ENCODE assay signal across 17 cellular contexts in the genomic region with DNA sequence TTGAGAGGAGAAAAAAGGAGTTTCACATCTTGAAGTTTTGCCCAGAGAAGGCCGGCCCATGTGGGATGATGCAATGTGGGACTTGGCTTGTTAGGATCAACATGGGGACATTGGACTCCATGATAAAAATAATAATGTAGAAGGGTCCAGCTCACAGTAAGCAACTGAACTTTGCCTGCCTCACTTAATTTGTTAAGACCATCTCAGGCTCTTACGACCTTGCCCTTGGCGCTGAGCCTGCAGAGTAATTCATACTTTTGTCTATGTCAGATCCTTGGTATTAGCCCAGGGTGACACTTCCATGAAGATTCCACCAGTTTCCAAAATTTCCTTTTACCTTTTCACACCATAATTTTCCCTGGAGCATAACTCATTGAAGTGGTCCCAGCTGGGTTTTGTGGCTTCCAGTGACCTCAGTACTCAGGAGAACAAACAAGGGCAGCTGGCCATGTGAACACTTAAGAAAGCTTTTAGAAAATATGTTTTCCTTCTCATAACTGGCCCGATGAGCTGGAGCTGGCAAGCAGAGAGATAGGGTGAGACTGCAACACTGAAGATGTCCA.
DNase-seq lines count a peak whose midpoint lies in the region; ATAC-seq, FAIRE-seq and TF ChIP-seq lines count a peak whose summit lies in the region.
"Had no signal": no experiment of that assay in that cellular context is flagged by ENCODE, and none has a peak within 500 bp of the region (broad histone marks: within the 10 kb centered on the region; RNA-seq: fewer than 3 reads in every experiment).

No MANE protein-coding gene starts in this region.

- H3K18ac ChIP-seq in IMR-90 (ENCODE audit: low read depth, low read length) = peak overlapping the region; percentile 88

- H3K4me1 ChIP-seq in A549 (peaks cover 51% of the 10 kb centered on the region), IMR-90 (ENCODE audit: control insufficient read depth, insufficient read depth, low read length) (peaks cover 27% of the 10 kb centered on the region), mucosa of descending colon (ENCODE audit: low read depth) (no peaks in the 10 kb centered on the region)

- POLR2A ChIA-PET in A549 (lab: Yijun Ruan, JAX) (no interaction called here), IMR-90 (lab: Charles Lee; ENCODE audit: unreplicated experiment) (no interaction called here)
- POLR2A ChIA-PET in activated CD4-positive, alpha-beta T cell treated with anti-CD3 and anti-CD28 coated beads, Interleukin-2, amount 10 ng/mL, durations not matched to agents 7 days and 5 days (lab: Charles Lee) = no interaction called here

- no peak for TF ChIP-seq EP300 in A549 (IDR thresholded peaks at IDR 0.05)

- H4K91ac ChIP-seq in IMR-90 (ENCODE audit: insufficient read depth, low read depth, low read length) = peak overlapping the region; percentile 93

- no peak for TF ChIP-seq POLR2A in A549 (IDR thresholded peaks at IDR 0.05; ENCODE audit: low read length)
- TF ChIP-seq POLR2A in IMR-90 (IDR thresholded peaks at IDR 0.05; ENCODE audit: low read depth, low read length) = no peak

- peaks cover 0 to 9% of the 10 kb centered on the region in 2 experiments; a peak in 2 of 4 replicates for H3K79me1 ChIP-seq in IMR-90 (ENCODE audit: low read depth in 1 of 2, low read length in 2 of 2)

- H3K4me3 Mint-ChIP-seq in T-helper 17 cell = no peak overlapping the region
- no peak overlapping the region for H3K4me3 Mint-ChIP-seq in activated CD4-positive, alpha-beta T cell treated with anti-CD3 and anti-CD28 coated beads, Interleukin-2, amount 10 ng/mL, durations not matched to agents 7 days and 5 days

- dilution Hi-C loops in IMR-90 (cut with HindIII; ENCODE audit: low sequenced_read_pairs, unreplicated experiment) = no loop called here

- no peaks in the 10 kb centered on the region for H3K9me3 Mint-ChIP-seq in activated CD4-positive, alpha-beta T cell treated with anti-CD3 and anti-CD28 coated beads, Interleukin-2, amount 10 ng/mL, durations not matched to agents 7 days and 5 days

- H3K4me2 ChIP-seq in A549 (no peak overlapping the region), IMR-90 (ENCODE audit: low read depth, low read length) (no peak overlapping the region)

- BruUV-seq in IMR-90 (replicated peaks; lab: Mats Ljungman, UMichigan) = no TSS peak

- 73% methylated on average over 4 of the region's 4 CpGs for WGBS in A549 (ENCODE audit: missing lambda C conversion rate)
- WGBS in IMR-90 (ENCODE audit: extremely low coverage in 2 of 2, insufficient read length in 1 of 2), 2 experiments = 17% methylated on average over 2 of the region's 4 CpGs; no CpG with 5 or more reads in 1 of the 2 experiments

- peaks cover 4% of the 10 kb centered on the region for H3K4me1 Mint-ChIP-seq in T-helper 17 cell
- peaks cover 4% of the 10 kb centered on the region for H3K4me1 Mint-ChIP-seq in activated CD4-positive, alpha-beta T cell treated with anti-CD3 and anti-CD28 coated beads, Interleukin-2, amount 10 ng/mL, durations not matched to agents 7 days and 5 days

- TF ChIP-seq CTCF in A549 (IDR thresholded peaks at IDR 0.05) (no peak), IMR-90 (conservative IDR thresholded peaks at IDR 0.05; ENCODE audit: low read depth, low read length) (no peak), mucosa of descending colon (IDR thresholded peaks at IDR 0.05) (no peak)

- ATAC-seq in A549 (no peak), IMR-90 (ENCODE audit: low read depth) (peak; percentile 18), mucosa of descending colon (peak; percentile 39), T-helper 17 cell (no peak), HG02623 (IDR thresholded peaks at IDR 0.05; ENCODE audit: unreplicated experiment) (no peak)

- peak overlapping the region; percentile 86 for H4K5ac ChIP-seq in IMR-90 (ENCODE audit: low read depth, low read length)

- FAIRE-seq in A549 (lab: Jason Lieb, UNC) = no peak
- FAIRE-seq: D721Med, HTR-8/SVneo, small intestine had no signal

- no peak overlapping the region for H3K27ac Mint-ChIP-seq in T-helper 17 cell
- no peak overlapping the region for H3K27ac Mint-ChIP-seq in activated CD4-positive, alpha-beta T cell treated with anti-CD3 and anti-CD28 coated beads, Interleukin-2, amount 10 ng/mL, durations not matched to agents 7 days and 5 days

- H3K27ac ChIP-seq in A549 (peak overlapping the region; percentile 25 to 69; a peak in 4 of 6 replicates), IMR-90 (ENCODE audit: insufficient read depth, low read length) (peak overlapping the region; percentile 71; the same call in 1 of the 2 replicates)
- H3K27ac ChIP-seq: adrenal gland had no signal

- peak overlapping the region; percentile 67 for H2BK5ac ChIP-seq in IMR-90 (ENCODE audit: low read depth, low read length, poor library complexity, severe bottlenecking)

- H2BK20ac ChIP-seq in IMR-90 (ENCODE audit: low read depth, low read length) = peak overlapping the region; percentile 86

- H3K9me3 ChIP-seq in A549 = no peaks in the 10 kb centered on the region
- H3K9me3 ChIP-seq in IMR-90 (ENCODE audit: control insufficient read depth, insufficient read depth, low read length) = no peaks in the 10 kb centered on the region
- no peaks in the 10 kb centered on the region for H3K9me3 ChIP-seq in mucosa of descending colon
- no peaks in the 10 kb centered on the region for H3K9me3 ChIP-seq in T-helper 17 cell (ENCODE audit: control insufficient read depth, low read length, poor library complexity, severe bottlenecking)
- H3K9me3 ChIP-seq: adrenal gland had no signal

- H2BK15ac ChIP-seq in IMR-90 (ENCODE audit: low read depth, low read length) = peak overlapping the region; percentile 93

- peak overlapping the region; percentile 58 to 84; a peak in 3 of 4 replicates for H4K8ac ChIP-seq in IMR-90 (ENCODE audit: low read depth in 2 of 2, low read length in 2 of 2)

- H3K4ac ChIP-seq in IMR-90 (ENCODE audit: low read depth, low read length) = peak overlapping the region; percentile 62

- H3K27me3 Mint-ChIP-seq in T-helper 17 cell = peaks cover 4% of the 10 kb centered on the region
- peaks cover 7% of the 10 kb centered on the region for H3K27me3 Mint-ChIP-seq in activated CD4-positive, alpha-beta T cell treated with anti-CD3 and anti-CD28 coated beads, Interleukin-2, amount 10 ng/mL, durations not matched to agents 7 days and 5 days

- no peaks in the 10 kb centered on the region for H4K20me1 ChIP-seq in IMR-90 (ENCODE audit: insufficient read depth, low read length)

- H3K36me3 Mint-ChIP-seq in T-helper 17 cell (ENCODE audit: low read depth) = no peaks in the 10 kb centered on the region
- no peaks in the 10 kb centered on the region for H3K36me3 Mint-ChIP-seq in activated CD4-positive, alpha-beta T cell treated with anti-CD3 and anti-CD28 coated beads, Interleukin-2, amount 10 ng/mL, durations not matched to agents 7 days and 5 days (ENCODE audit: low read depth)

- in situ Hi-C loops in IMR-90 (cut with MboI; ENCODE audit: low sequenced_read_pairs) = no loop called here

- peak overlapping the region; percentile 41; the same call in 1 of the 2 replicates for H3K23ac ChIP-seq in IMR-90 (ENCODE audit: low read depth, low read length)

- TF ChIP-seq RAD21 in A549 (conservative IDR thresholded peaks at IDR 0.05 in 1 of 2, IDR thresholded peaks at IDR 0.05 in 1 of 2) (no peak), IMR-90 (IDR thresholded peaks at IDR 0.05; ENCODE audit: low read length) (no peak)

- peak overlapping the region; percentile 61 for H3K14ac ChIP-seq in IMR-90 (replicated peaks; ENCODE audit: low read depth, low read length)

- DNase-seq in A549 (ENCODE audit: low read depth in 1 of 2, low spot score in 1 of 2) = no peak
- DNase-seq in IMR-90 = peak; percentile 55
- peak; percentile 82 for DNase-seq in fibroblast of gingiva (ENCODE audit: low read depth)
- peak in 1 of 3 donors; percentile 27 for DNase-seq in mucosa of descending colon
- DNase-seq in NCI-H524 treated with DMSO at 0.1 percent for 48 hours (lab: John Stamatoyannopoulos, UW) = no peak
- DNase-seq in T-helper 17 cell = no peak
- no peak for DNase-seq in activated CD4-positive, alpha-beta T cell treated with anti-CD3 and anti-CD28 coated beads, Interleukin-2, amount 10 ng/mL, durations not matched to agents 7 days and 5 days
- DNase-seq: activated T-cell treated with anti-CD3 and anti-CD28 coated beads, Interleukin-2, amount 50 U/mL, for 1 hour; effector CD4-positive, alpha-beta T cell; head of caudate nucleus; NCI-H1092 treated with DMSO at 0.1 percent for 48 hours; NCI-H510A treated with DMSO at 0.1 percent for 48 hours; small intestine had no signal

- intact Hi-C loops in IMR-90 (cut with micrococcal nuclease) (loop anchor here (5.0 kb wide), 1 partner anchor 33 kb away; no protein-coding TSS in a partner anchor), mucosa of descending colon (cut with DNase I, micrococcal nuclease) (no loop called here)

- peak overlapping the region; percentile 8; the same call in 1 of the 2 replicates for H3K56ac ChIP-seq in IMR-90 (ENCODE audit: extremely low read depth, insufficient read depth, low read length)

- H3K27me3 ChIP-seq in IMR-90 (ENCODE audit: control insufficient read depth, insufficient read depth, low read length) = no peaks in the 10 kb centered on the region
- H3K27me3 ChIP-seq: adrenal gland had no signal

- no peak overlapping the region for H3K4me3 ChIP-seq in A549
- no peak overlapping the region for H3K4me3 ChIP-seq in IMR-90 (ENCODE audit: insufficient read depth, low read depth, low read length)
- no peak overlapping the region for H3K4me3 ChIP-seq in mucosa of descending colon
- H3K4me3 ChIP-seq: adrenal gland had no signal

- H2BK120ac ChIP-seq in IMR-90 (ENCODE audit: low read depth, low read length) = peak overlapping the region; percentile 94

- peak overlapping the region; percentile 27 for H2AFZ ChIP-seq in IMR-90 (replicated peaks; ENCODE audit: low read length, poor library complexity)

- H3K36me3 ChIP-seq in IMR-90 (ENCODE audit: control insufficient read depth, insufficient read depth, low read length) (no peaks in the 10 kb centered on the region), mucosa of descending colon (ENCODE audit: low read depth) (no peaks in the 10 kb centered on the region)
- H3K36me3 ChIP-seq: adrenal gland had no signal

- peak overlapping the region; percentile 71 for H2AK5ac ChIP-seq in IMR-90 (ENCODE audit: low read depth, low read length)

- H3K9me1 ChIP-seq in IMR-90 (ENCODE audit: insufficient read depth, low read length) = peaks cover 21% of the 10 kb centered on the region

- no peak overlapping the region for H2AK9ac ChIP-seq in IMR-90 (replicated peaks; ENCODE audit: low read depth, low read length, poor library complexity)

- no peak overlapping the region for H3K9ac ChIP-seq in IMR-90 (ENCODE audit: low read depth, low read length)

- CTCF ChIA-PET in A549 (lab: Yijun Ruan, JAX) (no interaction called here), IMR-90 (lab: Yijun Ruan, JAX) (no interaction called here)
- CTCF ChIA-PET in activated CD4-positive, alpha-beta T cell treated with anti-CD3 and anti-CD28 coated beads, Interleukin-2, amount 10 ng/mL, durations not matched to agents 7 days and 5 days (lab: Charles Lee) = no interaction called here

TF ChIP-seq in A549, 52 proteins besides CTCF, POLR2A, EP300 and RAD21:
- TF ChIP-seq CEBPB (IDR thresholded peaks at IDR 0.05) = 0 out of 4 replicates have a peak, but pooled peaks of 1 of the 2 experiments have one; percentile 15
- no peak for TF ChIP-seq CBX2 (IDR thresholded peaks at IDR 0.05; ENCODE audit: borderline replicate concordance, low read depth)

TF ChIP-seq in IMR-90, 13 proteins besides CTCF, POLR2A, EP300 and RAD21:
- peak; percentile 76 for TF ChIP-seq CEBPB (IDR thresholded peaks at IDR 0.05; ENCODE audit: low read depth, low read length)
- no peak for TF ChIP-seq RCOR1 (IDR thresholded peaks at IDR 0.05; ENCODE audit: insufficient replicate concordance, low read length)

Comparison
In these comparisons a context has a peak if more than half of its experiments do, and no peak if none do; other contexts are left out.
1. ATAC-seq: peak in IMR-90 (single experiment) and mucosa of descending colon (single experiment); none in A549 (0 of 2), T-helper 17 cell (single experiment) and HG02623 (single experiment).
2. DNase-seq: peak in IMR-90 (single experiment) and fibroblast of gingiva (single experiment); none in A549 (0 of 2), NCI-H524 treated with DMSO at 0.1 percent for 48 hours (single experiment), T-helper 17 cell (0 of 3) and activated CD4-positive, alpha-beta T cell treated with anti-CD3 and anti-CD28 coated beads, Interleukin-2, amount 10 ng/mL, durations not matched to agents 7 days and 5 days (single experiment).